In the genomic region with DNA sequence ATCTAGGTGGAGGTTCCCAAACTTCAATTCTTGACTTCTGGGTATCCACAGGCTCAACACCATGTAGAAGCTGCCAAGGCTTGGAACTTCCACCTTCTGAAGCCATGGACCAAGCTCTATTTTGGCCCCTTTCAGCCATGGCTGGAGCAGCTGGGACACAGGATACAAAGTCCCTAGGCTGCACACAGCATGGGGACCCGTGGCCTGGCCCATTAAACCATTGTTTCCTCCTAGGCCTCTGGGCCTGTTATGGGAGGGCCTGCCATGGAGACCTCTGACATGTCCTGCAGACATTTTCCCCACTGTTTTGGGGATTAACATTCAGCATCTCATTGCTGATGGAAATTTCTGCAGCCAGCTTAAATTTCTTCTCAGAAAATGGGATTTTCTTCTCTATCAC, we compare ENCODE assay signal across 39 cellular contexts.
"Had no signal": no experiment of that assay in that cellular context is flagged by ENCODE, and none has a peak within 500 bp of the region (broad histone marks: within the 10 kb centered on the region; RNA-seq: fewer than 3 reads in every experiment).

No MANE protein-coding gene starts in this region.

- H3K9me3 ChIP-seq: adrenal gland, ascending aorta had no signal

- H3K27ac ChIP-seq: adrenal gland, ascending aorta, body of pancreas, brain microvascular endothelial cell, breast epithelium, cardiac muscle cell had no signal

- H3K4me1 ChIP-seq: adrenal gland, ascending aorta, body of pancreas, breast epithelium had no signal

- FAIRE-seq: astrocyte, bronchial epithelial cell, colon had no signal

- DNase-seq: activated effector memory CD4-positive, alpha-beta T cell treated with anti-CD3 and anti-CD28 coated beads, Interleukin-2, amount 50 U/mL, for 16 hours; activated effector memory CD4-positive, alpha-beta T cell treated with Interleukin-2 at 50 U/mL for 16 hours; activated gamma-delta T cell; activated gamma-delta T cell treated with Interleukin-2 at 50 U/mL for 16 hours; activated naive CD4-positive, alpha-beta T cell; activated naive CD4-positive, alpha-beta T cell treated with anti-CD3 and anti-CD28 coated beads for 36 hours; activated naive CD4-positive, alpha-beta T cell treated with anti-CD3 and anti-CD28 coated beads, Interleukin-2, amount 10 ng/mL, durations not matched to agents 7 days and 5 days; activated naive CD4-positive, alpha-beta T cell treated with anti-CD3 and anti-CD28 coated beads, Interleukin-2, amount 50 U/mL, for 16 hours; activated naive CD4-positive, alpha-beta T cell treated with Interleukin-2 at 50 U/mL for 16 hours; activated naive CD8-positive, alpha-beta T cell treated with anti-CD3 and anti-CD28 coated beads for 36 hours; activated naive CD8-positive, alpha-beta T cell treated with anti-CD3 and anti-CD28 coated beads, Interleukin-2, amount 10 ng/mL, durations not matched to agents 7 days and 5 days; activated naive CD8-positive, alpha-beta T cell treated with anti-CD3 and anti-CD28 coated beads, Interleukin-2, amount 50 U/mL, for 24 hours; activated T-cell treated with anti-CD3 and anti-CD28 coated beads, Interleukin-2, amount 50 U/mL, for 24 hours; activated T-cell treated with anti-CD3 and anti-CD28 coated beads, Interleukin-2, amount 50 U/mL, for 48 hours; activated T-cell treated with anti-CD3 and anti-CD28 coated beads, Interleukin-2, amount 50 U/mL, for 72 hours; adrenal gland; amniotic stem cell; amygdala; anterior cingulate cortex; aorta; body of pancreas; brain microvascular endothelial cell; caudate nucleus; central memory CD4-positive, alpha-beta T cell; cerebellar nuclear complex had no signal

- H3K27me3 Mint-ChIP-seq: activated naive CD4-positive, alpha-beta T cell treated with anti-CD3 and anti-CD28 coated beads, Interleukin-2, amount 10 ng/mL, durations not matched to agents 7 days and 5 days; activated naive CD4-positive, alpha-beta T cell treated with anti-CD3 and anti-CD28 coated beads, Interleukin-2, amount 50 U/mL, for 24 hours; activated naive CD8-positive, alpha-beta T cell; activated naive CD8-positive, alpha-beta T cell treated with anti-CD3 and anti-CD28 coated beads for 36 hours; activated naive CD8-positive, alpha-beta T cell treated with anti-CD3 and anti-CD28 coated beads, Interleukin-2, amount 10 ng/mL, durations not matched to agents 7 days and 5 days; activated naive CD8-positive, alpha-beta T cell treated with anti-CD3 and anti-CD28 coated beads, Interleukin-2, amount 50 U/mL, for 24 hours; activated T-cell treated with anti-CD3 and anti-CD28 coated beads, Interleukin-2, amount 50 U/mL, for 24 hours; activated T-helper 17 cell treated with anti-CD3 and anti-CD28 coated beads, Interleukin-2, amount 50 U/mL, for 72 hours; central memory CD8-positive, alpha-beta T cell had no signal

- H3K4me3 ChIP-seq: adrenal gland, ascending aorta, body of pancreas, breast epithelium, cardiac muscle cell had no signal

- H3K36me3 Mint-ChIP-seq: activated naive CD4-positive, alpha-beta T cell treated with anti-CD3 and anti-CD28 coated beads, Interleukin-2, amount 10 ng/mL, durations not matched to agents 7 days and 5 days; activated naive CD4-positive, alpha-beta T cell treated with anti-CD3 and anti-CD28 coated beads, Interleukin-2, amount 50 U/mL, for 24 hours; activated naive CD8-positive, alpha-beta T cell; activated naive CD8-positive, alpha-beta T cell treated with anti-CD3 and anti-CD28 coated beads, Interleukin-2, amount 10 ng/mL, durations not matched to agents 7 days and 5 days; brain had no signal

- H3K27me3 ChIP-seq: adrenal gland, ascending aorta, body of pancreas, brain microvascular endothelial cell, breast epithelium, cardiac muscle cell had no signal

- ATAC-seq: activated naive CD4-positive, alpha-beta T cell treated with anti-CD3 and anti-CD28 coated beads, Interleukin-2, amount 50 U/mL, for 72 hours; activated naive CD8-positive, alpha-beta T cell treated with anti-CD3 and anti-CD28 coated beads, Interleukin-2, amount 50 U/mL, for 24 hours; activated T-cell treated with anti-CD3 and anti-CD28 coated beads, Interleukin-2, amount 50 U/mL, for 72 hours; activated T-helper 17 cell treated with anti-CD3 and anti-CD28 coated beads, Interleukin-2, amount 50 U/mL, for 72 hours; body of pancreas had no signal

- H3K36me3 ChIP-seq: adrenal gland, ascending aorta, brain microvascular endothelial cell, breast epithelium, cardiac muscle cell had no signal

- H3K27ac Mint-ChIP-seq: activated naive CD4-positive, alpha-beta T cell treated with anti-CD3 and anti-CD28 coated beads for 36 hours; activated naive CD4-positive, alpha-beta T cell treated with anti-CD3 and anti-CD28 coated beads, Interleukin-2, amount 10 ng/mL, durations not matched to agents 7 days and 5 days; activated naive CD4-positive, alpha-beta T cell treated with anti-CD3 and anti-CD28 coated beads, Interleukin-2, amount 50 U/mL, for 24 hours; activated naive CD4-positive, alpha-beta T cell treated with anti-CD3 and anti-CD28 coated beads, Interleukin-2, amount 50 U/mL, for 72 hours; activated naive CD8-positive, alpha-beta T cell; activated naive CD8-positive, alpha-beta T cell treated with anti-CD3 and anti-CD28 coated beads for 36 hours; activated naive CD8-positive, alpha-beta T cell treated with anti-CD3 and anti-CD28 coated beads, Interleukin-2, amount 10 ng/mL, durations not matched to agents 7 days and 5 days; activated naive CD8-positive, alpha-beta T cell treated with anti-CD3 and anti-CD28 coated beads, Interleukin-2, amount 50 U/mL, for 24 hours; activated T-cell treated with anti-CD3 and anti-CD28 coated beads, Interleukin-2, amount 50 U/mL, for 24 hours; activated T-cell treated with anti-CD3 and anti-CD28 coated beads, Interleukin-2, amount 50 U/mL, for 72 hours; activated T-helper 1 cell treated with anti-CD3 and anti-CD28 coated beads, Interleukin-12 subunit alpha, Interleukin-12 subunit beta, Interleukin-2, Interleukin-4 antibody, amounts not matched to agents 30 ng/mL and 10 ng/mL and 1 ng/mL, durations not matched to agents 14 hours and 24 hours and 36 hours; activated T-helper 17 cell treated with anti-CD3 and anti-CD28 coated beads, Interleukin-2, amount 50 U/mL, for 72 hours; activated T-helper 2 cell treated with anti-CD3 and anti-CD28 coated beads, Interferon-gamma antibody, Interleukin-2, Interleukin-4, amounts not matched to agents 10 μg/mL and 5 μg/mL and 100 μg/mL, durations not matched to agents 14 hours and 24 hours and 36 hours; brain had no signal

- H3K4me1 Mint-ChIP-seq: activated naive CD4-positive, alpha-beta T cell treated with anti-CD3 and anti-CD28 coated beads, Interleukin-2, amount 10 ng/mL, durations not matched to agents 7 days and 5 days; activated naive CD4-positive, alpha-beta T cell treated with anti-CD3 and anti-CD28 coated beads, Interleukin-2, amount 50 U/mL, for 24 hours; activated naive CD8-positive, alpha-beta T cell treated with anti-CD3 and anti-CD28 coated beads for 36 hours; activated naive CD8-positive, alpha-beta T cell treated with anti-CD3 and anti-CD28 coated beads, Interleukin-2, amount 10 ng/mL, durations not matched to agents 7 days and 5 days; activated naive CD8-positive, alpha-beta T cell treated with anti-CD3 and anti-CD28 coated beads, Interleukin-2, amount 50 U/mL, for 24 hours; activated T-helper 17 cell treated with anti-CD3 and anti-CD28 coated beads, Interleukin-2, amount 50 U/mL, for 72 hours; brain; central memory CD8-positive, alpha-beta T cell had no signal

- H3K4me3 Mint-ChIP-seq: activated naive CD4-positive, alpha-beta T cell treated with anti-CD3 and anti-CD28 coated beads for 36 hours; activated naive CD4-positive, alpha-beta T cell treated with anti-CD3 and anti-CD28 coated beads, Interleukin-2, amount 10 ng/mL, durations not matched to agents 7 days and 5 days; activated naive CD4-positive, alpha-beta T cell treated with anti-CD3 and anti-CD28 coated beads, Interleukin-2, amount 50 U/mL, for 24 hours; activated naive CD8-positive, alpha-beta T cell; activated naive CD8-positive, alpha-beta T cell treated with anti-CD3 and anti-CD28 coated beads for 36 hours; activated naive CD8-positive, alpha-beta T cell treated with anti-CD3 and anti-CD28 coated beads, Interleukin-2, amount 10 ng/mL, durations not matched to agents 7 days and 5 days; activated naive CD8-positive, alpha-beta T cell treated with anti-CD3 and anti-CD28 coated beads, Interleukin-2, amount 50 U/mL, for 24 hours; activated T-cell treated with anti-CD3 and anti-CD28 coated beads, Interleukin-2, amount 50 U/mL, for 24 hours; activated T-cell treated with anti-CD3 and anti-CD28 coated beads, Interleukin-2, amount 50 U/mL, for 72 hours; activated T-helper 1 cell treated with anti-CD3 and anti-CD28 coated beads, Interleukin-12 subunit alpha, Interleukin-12 subunit beta, Interleukin-2, Interleukin-4 antibody, amounts not matched to agents 30 ng/mL and 10 ng/mL and 1 ng/mL, durations not matched to agents 14 hours and 24 hours and 36 hours; activated T-helper 17 cell treated with anti-CD3 and anti-CD28 coated beads, Interleukin-2, amount 50 U/mL, for 72 hours; brain; central memory CD8-positive, alpha-beta T cell had no signal
